In the genomic region with DNA sequence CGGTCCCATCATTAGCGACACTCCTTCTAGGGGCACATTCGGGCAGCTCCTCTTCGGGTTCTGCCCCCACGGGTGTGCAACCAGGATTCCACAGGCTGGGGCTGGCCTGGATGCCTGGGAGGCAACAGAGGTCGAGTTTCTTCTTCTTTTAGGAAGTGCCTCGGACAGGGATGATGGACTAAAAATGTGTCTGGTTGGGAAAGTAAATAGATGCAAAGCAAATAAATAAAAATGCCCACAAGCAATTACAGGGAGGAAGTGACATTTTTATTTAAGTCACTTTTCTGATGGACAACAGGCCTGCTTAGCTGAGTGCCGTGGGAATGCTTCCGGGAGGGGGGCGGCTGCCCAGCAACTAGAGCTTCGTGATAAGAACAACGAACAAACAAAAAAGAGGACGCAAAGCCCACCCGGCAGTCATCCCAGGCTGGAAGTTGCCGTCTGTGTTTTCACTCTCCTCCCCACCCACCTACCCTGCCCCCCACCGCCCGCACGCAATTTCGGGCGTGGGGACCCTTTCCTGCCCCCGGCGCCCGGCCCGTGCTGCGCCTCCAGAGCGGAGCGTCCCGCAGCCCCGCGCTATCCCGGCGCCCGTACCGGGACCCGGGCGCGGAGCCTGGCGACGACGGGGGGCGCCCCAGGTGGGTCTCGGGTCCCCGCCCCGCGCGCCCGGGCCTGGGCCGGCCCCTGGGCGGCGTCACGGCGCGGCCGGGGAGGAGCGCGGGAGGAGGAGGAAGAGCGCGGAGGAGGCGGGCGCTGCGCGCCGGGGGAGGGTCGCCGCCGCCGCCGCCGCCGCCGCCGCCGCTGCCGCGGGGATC, we compare ENCODE assay signal across 7 cellular contexts. TPM values are rescaled to one million over a fixed set of nuclear protein-coding genes. Genes with fewer than 3 reads are reported as not detected.
DNase-seq lines count a peak whose midpoint lies in the region; ATAC-seq and TF ChIP-seq lines count a peak whose summit lies in the region.

No MANE protein-coding gene starts in this region.

- H3K9me2 ChIP-seq in Karpas-422 (replicated peaks; ENCODE audit: insufficient read depth, low read length) = no peaks in the 10 kb centered on the region

- intact Hi-C loops in breast epithelium (cut with DNase I; ENCODE audit: low total_unique reads) = no loop called here

- peak; percentile 59 for ATAC-seq in GM21786 (IDR thresholded peaks at IDR 0.05; ENCODE audit: unreplicated experiment)

- H3K9me3 Mint-ChIP-seq in T-helper 2 cell treated with Interferon-gamma antibody and Interleukin-4, amounts not matched to agents 5 μg/mL and 100 μg/mL, for 36 hours = peaks cover 7% of the 10 kb centered on the region

- no peaks in the 10 kb centered on the region for H3K27me3 Mint-ChIP-seq in T-helper 2 cell treated with Interferon-gamma antibody and Interleukin-4, amounts not matched to agents 5 μg/mL and 100 μg/mL, for 36 hours (ENCODE audit: low read depth)

- H3K79me2 ChIP-seq in Karpas-422 (ENCODE audit: low read length) = no peaks in the 10 kb centered on the region

- H3K4me3 ChIP-seq in GM12864 (ENCODE audit: low read depth, low read length) = peak overlapping the region; percentile 62
- H3K4me3 ChIP-seq in Karpas-422 (ENCODE audit: low read length) = peak overlapping the region; percentile 56; the same call in 1 of the 2 replicates
- peak overlapping the region; percentile 94 to 98 (median 95) for H3K4me3 ChIP-seq in breast epithelium

- H3K36me3 ChIP-seq in Karpas-422 (ENCODE audit: insufficient read depth, low read length) (no peaks in the 10 kb centered on the region), breast epithelium (no peaks in the 10 kb centered on the region)

- peaks cover 31% of the 10 kb centered on the region for H3K36me3 Mint-ChIP-seq in T-helper 2 cell treated with Interferon-gamma antibody and Interleukin-4, amounts not matched to agents 5 μg/mL and 100 μg/mL, for 36 hours (ENCODE audit: low read depth)

- H3K4me1 Mint-ChIP-seq in T-helper 2 cell treated with Interferon-gamma antibody and Interleukin-4, amounts not matched to agents 5 μg/mL and 100 μg/mL, for 36 hours (ENCODE audit: low read depth) = peaks cover 63% of the 10 kb centered on the region

- H3K9ac ChIP-seq in Karpas-422 (ENCODE audit: low read length) = peak overlapping the region; percentile 42

- DNase-seq in GM12864 (ENCODE audit: low read depth) (no peak), Karpas-422 (peak; percentile 65), breast epithelium (ENCODE audit: low spot score in 2 of 2) (peak in 1 of 2 donors; percentile 73), iPS-NIHi7 (ENCODE audit: extremely low spot score) (peak; percentile 90)
- DNase-seq in T-helper 2 cell treated with Interferon-gamma antibody and Interleukin-4, amounts not matched to agents 5 μg/mL and 100 μg/mL, for 36 hours (ENCODE audit: low spot score) = peak; percentile 60
- peak; percentile 35 to 52 for DNase-seq in stimulated activated CD4-positive, alpha-beta T cell treated with anti-CD3 and anti-CD28 coated beads, Interleukin-12 subunit alpha, Interleukin-12 subunit beta, amount 100 ng/mL, for 24 hours (ENCODE audit: low read depth in 2 of 2)

- H3K27ac Mint-ChIP-seq in T-helper 2 cell treated with Interferon-gamma antibody and Interleukin-4, amounts not matched to agents 5 μg/mL and 100 μg/mL, for 36 hours = peak overlapping the region; percentile 88

- H4K20me1 ChIP-seq in Karpas-422 (ENCODE audit: insufficient read depth, low read depth, low read length) = peaks cover 7% of the 10 kb centered on the region; the same call in 1 of the 2 replicates

- H3K9me3 ChIP-seq in Karpas-422 (ENCODE audit: low read length) = no peaks in the 10 kb centered on the region
- no peaks in the 10 kb centered on the region for H3K9me3 ChIP-seq in breast epithelium

- TF ChIP-seq CTCF in GM12864 (IDR thresholded peaks at IDR 0.05; ENCODE audit: low read depth, low read length, missing control alignments) = no peak
- TF ChIP-seq CTCF in breast epithelium (IDR thresholded peaks at IDR 0.05) = no peak

- no peak overlapping the region for H3K27ac ChIP-seq in Karpas-422 (ENCODE audit: low read length)
- peak overlapping the region; percentile 97 to 98 for H3K27ac ChIP-seq in breast epithelium

- H3K4me3 Mint-ChIP-seq in T-helper 2 cell treated with Interferon-gamma antibody and Interleukin-4, amounts not matched to agents 5 μg/mL and 100 μg/mL, for 36 hours = peak overlapping the region; percentile 68

- 0 out of 2 replicates have a peak overlapping the region, but pooled peaks have one; percentile 13 for H2AFZ ChIP-seq in Karpas-422 (ENCODE audit: low read length)

- peaks cover 16% of the 10 kb centered on the region for H3K4me1 ChIP-seq in Karpas-422 (ENCODE audit: low read length)
- no peaks in the 10 kb centered on the region for H3K4me1 ChIP-seq in breast epithelium

- H3K27me3 ChIP-seq in Karpas-422 (ENCODE audit: low read length) (peaks cover 3% of the 10 kb centered on the region; the same call in 1 of the 2 replicates), breast epithelium (no peaks in the 10 kb centered on the region)

- no peak for TF ChIP-seq POLR2A in breast epithelium (IDR thresholded peaks at IDR 0.05)

- H3K4me2 ChIP-seq in Karpas-422 (ENCODE audit: low read depth, low read length, poor library complexity, severe bottlenecking) = peak overlapping the region; percentile 63

RNA-seq across cellular contexts. Expression of a gene that starts 0.4 kb away (rescaled TPM):
- 0.30 and 4.1 TPM in 2 replicates for total RNA-seq in Karpas-422 (2014; rRNA removed; shearing (Covaris generic); ENCODE audit: low replicate concordance)
- 10 to 100 TPM; 42.0 to 54.3 (median 46.9) TPM for total RNA-seq in breast epithelium
